ENCODE assay signal across 14 cellular contexts in the genomic region with DNA sequence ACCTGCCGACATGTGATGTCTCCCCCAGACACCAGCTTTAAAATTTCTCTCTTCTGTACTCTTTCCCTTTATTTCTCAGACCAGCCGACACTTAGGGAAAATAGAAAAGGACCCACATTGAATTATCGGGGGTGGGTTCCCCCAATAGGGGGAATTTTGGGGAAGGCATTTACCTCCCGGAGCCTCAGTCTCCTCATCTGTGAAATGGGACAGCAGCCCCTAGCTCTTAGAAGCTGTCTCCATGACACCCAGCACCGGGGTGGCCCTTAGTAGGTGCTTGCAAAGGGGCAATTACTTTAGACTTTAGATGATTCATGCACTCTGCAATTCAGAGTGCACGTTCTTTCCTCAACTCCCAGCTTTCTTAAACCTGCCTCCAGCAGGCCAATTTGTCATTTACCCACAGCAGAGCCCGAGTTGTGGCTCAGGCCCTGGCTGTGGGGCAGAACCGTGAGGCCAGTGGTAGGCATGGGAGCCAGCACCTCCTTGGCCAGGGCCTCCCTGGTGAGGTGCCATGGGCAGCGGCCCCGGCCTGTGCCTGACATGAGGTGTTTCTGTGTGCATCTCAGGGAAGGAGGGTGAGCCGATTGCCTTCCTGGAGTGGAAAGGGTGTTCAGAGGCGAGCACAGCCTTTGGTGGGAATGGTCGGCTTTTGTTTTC. TPM values are rescaled to one million over a fixed set of nuclear protein-coding genes. Genes with fewer than 3 reads are reported as not detected.
DNase-seq lines count a peak whose midpoint lies in the region; ATAC-seq and TF ChIP-seq lines count a peak whose summit lies in the region.
"Had no signal": no experiment of that assay in that cellular context is flagged by ENCODE, and none has a peak within 500 bp of the region (broad histone marks: within the 10 kb centered on the region; RNA-seq: fewer than 3 reads in every experiment).

No MANE protein-coding gene starts in this region.

- H3K9ac ChIP-seq in adipocyte (ENCODE audit: low read length) (peak overlapping the region; percentile 78), neuronal stem cell (ENCODE audit: low read depth, low read length, poor library complexity) (no peak overlapping the region)

- H3K4ac ChIP-seq in neuronal stem cell (ENCODE audit: low read length), result no peak overlapping the region

- H4K91ac ChIP-seq in neuronal stem cell (ENCODE audit: low read depth, low read length, poor library complexity), result no peak overlapping the region

- 57% methylated on average over 12 of the region's 13 CpGs for WGBS in esophagus muscularis mucosa
- WGBS in neuronal stem cell (ENCODE audit: extremely low coverage in 2 of 2, insufficient read length in 2 of 2, insufficient replicate concordance in 1 of 2), 2 donors, result no CpG with 5 or more reads among the region's 13 CpGs
- 37% methylated on average over 13 of the region's 13 CpGs for WGBS in tibial nerve, 2 donors

- no peak overlapping the region for H2BK5ac ChIP-seq in neuronal stem cell (ENCODE audit: low read length)

- H2BK12ac ChIP-seq in neuronal stem cell (ENCODE audit: low read length), result peak overlapping the region; percentile 18

- H3K4me2 ChIP-seq in neuronal stem cell (ENCODE audit: insufficient read depth, low read length, poor library complexity, severe bottlenecking), result no peak overlapping the region

- H3K18ac ChIP-seq in neuronal stem cell (ENCODE audit: low read length), result peak overlapping the region; percentile 49

- peaks cover 2% of the 10 kb centered on the region for H3K79me1 ChIP-seq in neuronal stem cell (ENCODE audit: low read depth, low read length)

- no peak for ATAC-seq in GM19467 (IDR thresholded peaks at IDR 0.05; ENCODE audit: unreplicated experiment)
- no peak for ATAC-seq in GM18502 (IDR thresholded peaks at IDR 0.05; ENCODE audit: poor library complexity, unreplicated experiment)
- ATAC-seq: activated CD4-positive, CD25-positive, alpha-beta regulatory T cell treated with anti-CD3 and anti-CD28 coated beads, Interleukin-2, amount 50 U/mL, for 24 hours; GM12878 had no signal

- TF ChIP-seq EP300 in esophagus muscularis mucosa (IDR thresholded peaks at IDR 0.05), result no peak
- no peak for TF ChIP-seq EP300 in tibial nerve (IDR thresholded peaks at IDR 0.05)

- no peaks in the 10 kb centered on the region for H3K27me3 ChIP-seq in adipocyte (replicated peaks; ENCODE audit: control insufficient read depth, insufficient read depth, low read length)
- no peaks in the 10 kb centered on the region for H3K27me3 ChIP-seq in esophagus muscularis mucosa
- no peaks in the 10 kb centered on the region for H3K27me3 ChIP-seq in neuronal stem cell (ENCODE audit: control insufficient read depth in 3 of 3, insufficient read depth in 3 of 3, low read depth in 1 of 3, low read length in 3 of 3)
- no peaks in the 10 kb centered on the region for H3K27me3 ChIP-seq in tibial nerve

- peaks cover 27% of the 10 kb centered on the region for H3K36me3 ChIP-seq in adipocyte (ENCODE audit: control insufficient read depth, insufficient read depth, low read length, severe bottlenecking)
- H3K36me3 ChIP-seq in esophagus muscularis mucosa, result peaks cover 0 to 23% (median 9%) of the 10 kb centered on the region in 4 donors
- H3K36me3 ChIP-seq in neuronal stem cell (replicated peaks in 1 of 2; ENCODE audit: control insufficient read depth in 2 of 2, insufficient read depth in 2 of 2, low read length in 2 of 2), result peaks cover 10 to 81% of the 10 kb centered on the region in 2 donors
- H3K36me3 ChIP-seq in tibial nerve, result peaks cover 0 to 10% (median 0%) of the 10 kb centered on the region in 3 donors

- H2AK5ac ChIP-seq in neuronal stem cell (ENCODE audit: low read depth, low read length), result peak overlapping the region; percentile 94

- DNase-seq in adipocyte (ENCODE audit: low read depth) (no peak), esophagus muscularis mucosa (ENCODE audit: extremely low spot score) (no peak), neuronal stem cell (ENCODE audit: low spot score) (no peak), tibial nerve (ENCODE audit: low spot score in 2 of 2) (no peak), AML-193 (lab: John Stamatoyannopoulos, UW) (no peak)
- no peak for DNase-seq in effector CD4-positive, alpha-beta T cell
- DNase-seq: CD4-positive, alpha-beta T cell; NCI-H1417 treated with DMSO at 0.1 percent for 48 hours; NCI-H226; stimulated activated CD4-positive, alpha-beta T cell treated with anti-CD3 and anti-CD28 coated beads, Interleukin-1b, Interleukin-23, amount 100 ng/mL, for 48 hours had no signal

- H3K9me3 ChIP-seq in adipocyte (ENCODE audit: control insufficient read depth, low read length) (no peaks in the 10 kb centered on the region), esophagus muscularis mucosa (no peaks in the 10 kb centered on the region), neuronal stem cell (replicated peaks in 1 of 2; ENCODE audit: control insufficient read depth in 2 of 2, insufficient read depth in 1 of 2, low read depth in 1 of 2, low read length in 2 of 2) (peaks cover 0 to 2% of the 10 kb centered on the region in 2 donors), tibial nerve (no peaks in the 10 kb centered on the region)

- H2BK15ac ChIP-seq in neuronal stem cell (ENCODE audit: low read length), result no peak overlapping the region

- H3K4me1 ChIP-seq in adipocyte (ENCODE audit: control insufficient read depth, insufficient read depth, low read length), result peaks cover 44% of the 10 kb centered on the region
- peaks cover 16 to 68% (median 52%) of the 10 kb centered on the region in 4 donors for H3K4me1 ChIP-seq in esophagus muscularis mucosa
- peaks cover 11 to 13% of the 10 kb centered on the region in 2 donors for H3K4me1 ChIP-seq in neuronal stem cell (ENCODE audit: control insufficient read depth in 2 of 2, insufficient read depth in 1 of 2, low read depth in 1 of 2, low read length in 2 of 2)
- H3K4me1 ChIP-seq in tibial nerve, result peaks cover 0 to 80% (median 29%) of the 10 kb centered on the region in 4 donors

- TF ChIP-seq POLR2A in esophagus muscularis mucosa (IDR thresholded peaks at IDR 0.05; ENCODE audit: low read depth) (no peak), tibial nerve (IDR thresholded peaks at IDR 0.05) (no peak)

- H4K8ac ChIP-seq in neuronal stem cell (ENCODE audit: low read depth, low read length), result no peak overlapping the region

- peak overlapping the region; percentile 76 to 92 (median 88) for H3K27ac ChIP-seq in esophagus muscularis mucosa (replicated peaks in 1 of 4)
- H3K27ac ChIP-seq in neuronal stem cell (replicated peaks; ENCODE audit: low read length), result no peak overlapping the region
- H3K27ac ChIP-seq in tibial nerve, result peak overlapping the region; percentile 79 to 97 (median 94)

- peak overlapping the region; percentile 60 for H2AFZ ChIP-seq in neuronal stem cell (ENCODE audit: low read length)

- no peak overlapping the region for H2BK120ac ChIP-seq in neuronal stem cell (ENCODE audit: low read depth, low read length)

- H3K4me3 ChIP-seq in adipocyte (ENCODE audit: low read length), result no peak overlapping the region
- peak overlapping the region in 2 of 4 donors; percentile 2 to 26 for H3K4me3 ChIP-seq in esophagus muscularis mucosa
- peak overlapping the region in 1 of 2 donors; percentile 17 for H3K4me3 ChIP-seq in neuronal stem cell (ENCODE audit: low read length in 2 of 2)
- H3K4me3 ChIP-seq in tibial nerve, result no peak overlapping the region
- H3K4me3 ChIP-seq: GM12878 had no signal

- intact Hi-C loops in esophagus muscularis mucosa (cut with DNase I), result no loop called here

- no peak overlapping the region for H3K14ac ChIP-seq in neuronal stem cell (ENCODE audit: low read length)

- no peak overlapping the region for H3K23ac ChIP-seq in neuronal stem cell (ENCODE audit: low read depth, low read length, poor library complexity)

- TF ChIP-seq CTCF in esophagus muscularis mucosa (IDR thresholded peaks at IDR 0.05) (no peak), tibial nerve (IDR thresholded peaks at IDR 0.05) (no peak)

RNA-seq across cellular contexts. Expression of a gene that starts 51.7 kb away (rescaled TPM):
- total RNA-seq in esophagus muscularis mucosa (10 to 100 TPM; 41.5 to 66.5 (median 49.2) TPM), tibial nerve (10 to 100 TPM; 27.8 to 52.6 (median 44.4) TPM)
- 24.7 TPM for polyA plus RNA-seq in neuronal stem cell (2013, experiment 1 of 2)
- 25.6 TPM for polyA plus RNA-seq in neuronal stem cell (2013, experiment 2 of 2)
